In genomic region chr3:45631486-45631885, GRCh38 we compare ENCODE assay signal across 10 cellular contexts. TPM values are rescaled to one million over a fixed set of nuclear protein-coding genes. Genes with fewer than 3 reads are reported as not detected.
A peak's percentile ranks its signal among the peaks of the same experiment; 100 is the strongest.
DNase-seq lines count a peak whose midpoint lies in the region; ATAC-seq and TF ChIP-seq lines count a peak whose summit lies in the region.
"Had no signal": no experiment of that assay in that cellular context is flagged by ENCODE, and none has a peak within 500 bp of the region (broad histone marks: within the 10 kb centered on the region; RNA-seq: fewer than 3 reads in every experiment).

No MANE protein-coding gene starts in this region.

- POLR2A ChIA-PET in activated CD4-positive, alpha-beta T cell treated with anti-CD3 and anti-CD28 coated beads, Interleukin-2, amount 10 ng/mL, durations not matched to agents 7 days and 5 days (lab: Charles Lee) = no interaction called here

- H3K9ac ChIP-seq in stomach smooth muscle (ENCODE audit: low read length in 2 of 2) = no peak overlapping the region

- in situ Hi-C loops in brain microvascular endothelial cell (cut with HindIII; ENCODE audit: low pct_ligation_motif_present, low sequenced_read_pairs) = no loop called here

- H3K27me3 ChIP-seq in stomach smooth muscle (ENCODE audit: control insufficient read depth in 1 of 2, insufficient read depth in 2 of 2, low read length in 2 of 2) = no peaks in the 10 kb centered on the region
- H3K27me3 ChIP-seq in brain microvascular endothelial cell (replicated peaks) = no peaks in the 10 kb centered on the region
- H3K27me3 ChIP-seq: gastrocnemius medialis had no signal

- H3K36me3 ChIP-seq in stomach smooth muscle (ENCODE audit: control insufficient read depth in 2 of 2, insufficient read depth in 2 of 2, low read length in 2 of 2) = peaks cover 4 to 6% of the 10 kb centered on the region in 2 donors
- peaks cover 3% of the 10 kb centered on the region for H3K36me3 ChIP-seq in brain microvascular endothelial cell (replicated peaks)

- peaks cover 32% of the 10 kb centered on the region for H3K4me1 ChIP-seq in stomach smooth muscle (ENCODE audit: control insufficient read depth, insufficient read depth, low read length)

- H3K4me1 Mint-ChIP-seq in activated CD4-positive, alpha-beta T cell treated with anti-CD3 and anti-CD28 coated beads, Interleukin-2, amount 10 ng/mL, durations not matched to agents 7 days and 5 days = peaks cover 26% of the 10 kb centered on the region

- DNase-seq in activated CD4-positive, alpha-beta T cell treated with anti-CD3 and anti-CD28 coated beads, Interleukin-2, amount 10 ng/mL, durations not matched to agents 7 days and 5 days = no peak
- no peak for DNase-seq in activated CD4-positive, alpha-beta T cell treated with anti-CD3 and anti-CD28 coated beads, Interleukin-2, amount 50 U/mL, for 4 hours
- peak; percentile 77 for DNase-seq in UCSD-AML1 (lab: John Stamatoyannopoulos, UW; ENCODE audit: unreplicated experiment)
- DNase-seq in left colon = no peak
- DNase-seq in NCI-H128 (lab: John Stamatoyannopoulos, UW; ENCODE audit: unreplicated experiment) = no peak
- DNase-seq in brain microvascular endothelial cell = no peak
- DNase-seq: gastrocnemius medialis, Karpas-422 had no signal

- no peak overlapping the region for H3K4me3 Mint-ChIP-seq in activated CD4-positive, alpha-beta T cell treated with anti-CD3 and anti-CD28 coated beads, Interleukin-2, amount 10 ng/mL, durations not matched to agents 7 days and 5 days

- H3K36me3 Mint-ChIP-seq in activated CD4-positive, alpha-beta T cell treated with anti-CD3 and anti-CD28 coated beads, Interleukin-2, amount 10 ng/mL, durations not matched to agents 7 days and 5 days (ENCODE audit: low read depth) = peaks cover 7% of the 10 kb centered on the region

- H3K4me3 ChIP-seq in stomach smooth muscle (ENCODE audit: low read length in 2 of 2) (no peak overlapping the region), brain microvascular endothelial cell (ENCODE audit: low read depth, low read length) (no peak overlapping the region)
- H3K4me3 ChIP-seq: gastrocnemius medialis had no signal

- peak; percentile 60 for ATAC-seq in left colon
- no peak for ATAC-seq in GM18505 (IDR thresholded peaks at IDR 0.05; ENCODE audit: unreplicated experiment)

- intact Hi-C loops in left colon (cut with DNase I, micrococcal nuclease) = no loop called here

- H3K9me3 Mint-ChIP-seq in activated CD4-positive, alpha-beta T cell treated with anti-CD3 and anti-CD28 coated beads, Interleukin-2, amount 10 ng/mL, durations not matched to agents 7 days and 5 days = no peaks in the 10 kb centered on the region

- no peaks in the 10 kb centered on the region for H3K27me3 Mint-ChIP-seq in activated CD4-positive, alpha-beta T cell treated with anti-CD3 and anti-CD28 coated beads, Interleukin-2, amount 10 ng/mL, durations not matched to agents 7 days and 5 days

- H3K27ac ChIP-seq in stomach smooth muscle (ENCODE audit: low read length) = peak overlapping the region; percentile 25
- H3K27ac ChIP-seq in brain microvascular endothelial cell = no peak overlapping the region

- H3K9me3 ChIP-seq in stomach smooth muscle (ENCODE audit: control insufficient read depth in 2 of 2, low read length in 2 of 2) = no peaks in the 10 kb centered on the region
- H3K9me3 ChIP-seq: gastrocnemius medialis had no signal

- CTCF ChIA-PET in activated CD4-positive, alpha-beta T cell treated with anti-CD3 and anti-CD28 coated beads, Interleukin-2, amount 10 ng/mL, durations not matched to agents 7 days and 5 days (lab: Charles Lee) = interaction anchor here (0.6 kb wide), 1 partner anchor 88 kb away, joined by 6 read pairs; no protein-coding TSS in a partner anchor

- no peak for TF ChIP-seq CTCF in brain microvascular endothelial cell (IDR thresholded peaks at IDR 0.05; ENCODE audit: low read depth, low read length, missing control alignments)

- peak overlapping the region; percentile 59 for H3K27ac Mint-ChIP-seq in activated CD4-positive, alpha-beta T cell treated with anti-CD3 and anti-CD28 coated beads, Interleukin-2, amount 10 ng/mL, durations not matched to agents 7 days and 5 days

- no peak for TF ChIP-seq POLR2A in GM18505 (IDR thresholded peaks at IDR 0.05; ENCODE audit: borderline replicate concordance, extremely low read depth, insufficient read depth, insufficient read length)

RNA-seq across cellular contexts. Expression of gene LIMD1, which starts 36.9 kb away (rescaled TPM):
- 10 to 100 TPM; 45.1 to 47.7 TPM for total RNA-seq in activated CD4-positive, alpha-beta T cell treated with anti-CD3 and anti-CD28 coated beads, Interleukin-2, amount 10 ng/mL, durations not matched to agents 7 days and 5 days
- total RNA-seq in left colon = 10 to 100 TPM; 35.0 to 42.6 TPM

RNA-seq across cellular contexts. Expression of gene SACM1L, which starts 57.7 kb away (rescaled TPM):
- 10 to 100 TPM; 57.6 to 61.3 TPM for total RNA-seq in activated CD4-positive, alpha-beta T cell treated with anti-CD3 and anti-CD28 coated beads, Interleukin-2, amount 10 ng/mL, durations not matched to agents 7 days and 5 days
- 10 to 100 TPM; 53.1 to 53.9 TPM for total RNA-seq in left colon
